In the genomic region with DNA sequence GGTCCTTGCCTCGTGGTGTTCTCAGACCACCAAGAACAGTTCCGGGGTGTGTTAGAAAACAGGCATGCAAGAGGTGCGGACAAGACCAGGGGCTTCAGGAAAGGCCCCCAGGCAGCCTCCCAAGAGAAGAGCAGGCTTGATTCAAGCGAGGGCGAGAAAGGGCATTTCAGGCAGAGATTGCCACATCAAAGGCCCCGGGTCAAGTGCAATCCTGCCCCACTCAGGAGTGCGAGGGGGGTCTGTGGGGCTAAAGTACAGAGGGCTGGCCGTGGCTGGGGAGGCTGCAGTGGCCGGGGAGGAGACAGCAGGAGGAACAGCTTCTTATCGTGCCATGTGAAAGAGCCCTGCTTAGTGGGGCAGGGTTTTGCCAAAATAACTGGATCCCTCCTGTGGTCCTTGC, we compare ENCODE assay signal across 14 cellular contexts. TPM values are rescaled to one million over a fixed set of nuclear protein-coding genes. Genes with fewer than 3 reads are reported as not detected.
DNase-seq lines count a peak whose midpoint lies in the region; ATAC-seq and TF ChIP-seq lines count a peak whose summit lies in the region.
"Had no signal": no experiment of that assay in that cellular context is flagged by ENCODE, and none has a peak within 500 bp of the region (broad histone marks: within the 10 kb centered on the region; RNA-seq: fewer than 3 reads in every experiment).

No MANE protein-coding gene starts in this region.

- H3K27ac ChIP-seq in HEK293 (ENCODE audit: extremely low read depth, low read depth, low read length) = no peak overlapping the region
- no peak overlapping the region for H3K27ac ChIP-seq in neural progenitor cell
- H3K27ac ChIP-seq: BLaER1 had no signal

- no peaks in the 10 kb centered on the region for H3K36me3 Mint-ChIP-seq in neural progenitor cell
- H3K36me3 Mint-ChIP-seq: CD8-positive, alpha-beta memory T cell had no signal

- H3K4me1 Mint-ChIP-seq in neural progenitor cell = peaks cover 16% of the 10 kb centered on the region

- TF ChIP-seq CTCF in HEK293 (tag by site-specific recombination; IDR thresholded peaks at IDR 0.05) = no peak
- TF ChIP-seq CTCF in neural progenitor cell (IDR thresholded peaks at IDR 0.05) = no peak
- no peak for TF ChIP-seq CTCF in omental fat pad (IDR thresholded peaks at IDR 0.05)

- H3K27me3 ChIP-seq in neural progenitor cell = peaks cover 31% of the 10 kb centered on the region
- H3K27me3 ChIP-seq: BLaER1 had no signal

- no peaks in the 10 kb centered on the region for H3K79me2 ChIP-seq in neural progenitor cell (ENCODE audit: low read depth)

- H3K4me2 ChIP-seq in neural progenitor cell = no peak overlapping the region
- H3K4me2 ChIP-seq: BLaER1 had no signal

- H3K4me1 ChIP-seq in HEK293 (ENCODE audit: control insufficient read depth, insufficient read depth, low read length) (no peaks in the 10 kb centered on the region; the same call in 1 of the 2 replicates), neural progenitor cell (peaks cover 10% of the 10 kb centered on the region)

- H3F3A ChIP-seq in neural progenitor cell (ENCODE audit: low read depth) = no peaks in the 10 kb centered on the region

- peak overlapping the region; percentile 90 for H3K27ac Mint-ChIP-seq in neural progenitor cell
- H3K27ac Mint-ChIP-seq: CD8-positive, alpha-beta memory T cell had no signal

- no peaks in the 10 kb centered on the region for H3K9me3 Mint-ChIP-seq in neural progenitor cell
- H3K9me3 Mint-ChIP-seq: CD8-positive, alpha-beta memory T cell had no signal

- H3K27me3 Mint-ChIP-seq in neural progenitor cell (ENCODE audit: insufficient read depth, low read depth) = peaks cover 8% of the 10 kb centered on the region

- H3K4me3 ChIP-seq in HEK293 (ENCODE audit: low read depth, low read length) = no peak overlapping the region
- no peak overlapping the region for H3K4me3 ChIP-seq in neural progenitor cell
- H3K4me3 ChIP-seq: BLaER1 had no signal

- H4K20me1 ChIP-seq in neural progenitor cell (ENCODE audit: low read depth) = no peaks in the 10 kb centered on the region
- H4K20me1 ChIP-seq: BLaER1 had no signal

- POLR2A ChIA-PET in HEK293 (lab: Yijun Ruan, JAX) = no interaction called here

- DNase-seq in left lobe of liver (ENCODE audit: low spot score) (no peak), neural progenitor cell (ENCODE audit: low spot score) (no peak), omental fat pad (ENCODE audit: low spot score) (no peak)
- DNase-seq in activated CD4-positive, alpha-beta T cell treated with anti-CD3 and anti-CD28 coated beads for 4 hours = no peak
- DNase-seq: AML-193; Caco-2; CD8-positive, alpha-beta memory T cell; DMS53 had no signal

- H2AFZ ChIP-seq in neural progenitor cell (replicated peaks) = no peak overlapping the region

- H3K9me3 ChIP-seq in HEK293 (ENCODE audit: control insufficient read depth, insufficient read depth, low read depth, low read length) (no peaks in the 10 kb centered on the region), neural progenitor cell (ENCODE audit: low read depth) (no peaks in the 10 kb centered on the region)
- H3K9me3 ChIP-seq: BLaER1, Caco-2 had no signal

- H3K36me3 ChIP-seq in HEK293 (ENCODE audit: control insufficient read depth in 2 of 2, insufficient read depth in 1 of 2, low read length in 2 of 2) (no peaks in the 10 kb centered on the region), neural progenitor cell (no peaks in the 10 kb centered on the region)
- H3K36me3 ChIP-seq: BLaER1 had no signal

- no peak overlapping the region for H3K4me3 Mint-ChIP-seq in neural progenitor cell
- H3K4me3 Mint-ChIP-seq: CD8-positive, alpha-beta memory T cell had no signal

- no peak overlapping the region for H3K9ac ChIP-seq in neural progenitor cell
- H3K9ac ChIP-seq: BLaER1 had no signal

- CTCF ChIA-PET in HEK293 (lab: Yijun Ruan, JAX) = no interaction called here

- ATAC-seq in left lobe of liver (peak; percentile 32), omental fat pad (ENCODE audit: low FRiP score) (no peak), HG03571 (IDR thresholded peaks at IDR 0.05; ENCODE audit: unreplicated experiment) (no peak)
- ATAC-seq: HCT116 had no signal

TF ChIP-seq in HEK293, 187 proteins besides CTCF, POLR2A, EP300 and RAD21:
- TF ChIP-seq ZNF341 (tag by site-specific recombination; IDR thresholded peaks at IDR 0.05; ENCODE audit: low read depth) (peak; percentile 46; the same call in 1 of the 2 replicates), ZNF837 (tag by site-specific recombination; IDR thresholded peaks at IDR 0.05) (no peak)

RNA-seq across cellular contexts. Expression of gene BDKRB2, which starts 2.7 kb away (rescaled TPM):
- total RNA-seq in left lobe of liver = 0.10 TPM
- 0.37 TPM in 2 replicates for total RNA-seq in neural progenitor cell (ENCODE audit: low replicate concordance)
- 10 to 100 TPM in 3 of 4 donors, 1 to 10 TPM in 1; 4.0 to 28.0 (median 12.1) TPM for total RNA-seq in omental fat pad
- total RNA-seq: CD8-positive, alpha-beta memory T cell had no signal

RNA-seq across cellular contexts. Expression of gene BDKRB1, which starts 54.0 kb away (rescaled TPM):
- total RNA-seq in left lobe of liver (not detected), neural progenitor cell (ENCODE audit: low replicate concordance) (not detected in 2 replicates), omental fat pad (10 to 100 TPM in 2 of 4 donors, not detected in 2; 11.8 to 36.5 TPM)
- total RNA-seq: A673; CD8-positive, alpha-beta memory T cell; HT1080 had no signal
